In genomic region chr12:130031571-130032189, GRCh38 we compare ENCODE assay signal across 8 cellular contexts.
A peak's percentile ranks its signal among the peaks of the same experiment; 100 is the strongest.
DNase-seq lines count a peak whose midpoint lies in the region; ATAC-seq and TF ChIP-seq lines count a peak whose summit lies in the region.

No MANE protein-coding gene starts in this region.

- H3K27ac ChIP-seq in right atrium auricular region, result no peak overlapping the region

- DNase-seq in activated CD4-positive, CD25-positive, alpha-beta regulatory T cell treated with anti-CD3 and anti-CD28 coated beads, Interleukin-2, amount 50 U/mL, for 16 hours (ENCODE audit: low read depth, low spot score), result peak; percentile 42
- DNase-seq in RKO (ENCODE audit: low spot score), result peak; percentile 52
- peak; percentile 56 for DNase-seq in activated naive CD4-positive, alpha-beta T cell treated with Interleukin-2 at 50 U/mL for 16 hours
- DNase-seq in right atrium auricular region (ENCODE audit: low spot score), result peak; percentile 68
- peak; percentile 76 for DNase-seq in stimulated activated CD4-positive, alpha-beta T cell treated with anti-CD3 and anti-CD28 coated beads, Interleukin-15, amount 100 ng/mL, for 24 hours
- DNase-seq in SKM-1 treated with dmso at 0.1 percent for 144 hours (lab: John Stamatoyannopoulos, UW; ENCODE audit: unreplicated experiment), result no peak

- no peak overlapping the region for H3K4me3 ChIP-seq in right atrium auricular region

- ATAC-seq in activated CD4-positive, CD25-positive, alpha-beta regulatory T cell treated with anti-CD3 and anti-CD28 coated beads, Interleukin-2, amount 50 U/mL, for 24 hours, result no peak
- ATAC-seq in HG03103 (IDR thresholded peaks at IDR 0.05; ENCODE audit: low read depth, unreplicated experiment), result peak; percentile 83

- no peaks in the 10 kb centered on the region for H3K36me3 ChIP-seq in right atrium auricular region

- TF ChIP-seq CTCF in right atrium auricular region (IDR thresholded peaks at IDR 0.05), result peak; percentile 35 to 80

- H3K27me3 ChIP-seq in right atrium auricular region, result no peaks in the 10 kb centered on the region

- no peaks in the 10 kb centered on the region for H3K4me1 ChIP-seq in right atrium auricular region

- no peaks in the 10 kb centered on the region for H3K9me3 ChIP-seq in right atrium auricular region
